11 cellular contexts compared by ENCODE assay signal in the genomic region with DNA sequence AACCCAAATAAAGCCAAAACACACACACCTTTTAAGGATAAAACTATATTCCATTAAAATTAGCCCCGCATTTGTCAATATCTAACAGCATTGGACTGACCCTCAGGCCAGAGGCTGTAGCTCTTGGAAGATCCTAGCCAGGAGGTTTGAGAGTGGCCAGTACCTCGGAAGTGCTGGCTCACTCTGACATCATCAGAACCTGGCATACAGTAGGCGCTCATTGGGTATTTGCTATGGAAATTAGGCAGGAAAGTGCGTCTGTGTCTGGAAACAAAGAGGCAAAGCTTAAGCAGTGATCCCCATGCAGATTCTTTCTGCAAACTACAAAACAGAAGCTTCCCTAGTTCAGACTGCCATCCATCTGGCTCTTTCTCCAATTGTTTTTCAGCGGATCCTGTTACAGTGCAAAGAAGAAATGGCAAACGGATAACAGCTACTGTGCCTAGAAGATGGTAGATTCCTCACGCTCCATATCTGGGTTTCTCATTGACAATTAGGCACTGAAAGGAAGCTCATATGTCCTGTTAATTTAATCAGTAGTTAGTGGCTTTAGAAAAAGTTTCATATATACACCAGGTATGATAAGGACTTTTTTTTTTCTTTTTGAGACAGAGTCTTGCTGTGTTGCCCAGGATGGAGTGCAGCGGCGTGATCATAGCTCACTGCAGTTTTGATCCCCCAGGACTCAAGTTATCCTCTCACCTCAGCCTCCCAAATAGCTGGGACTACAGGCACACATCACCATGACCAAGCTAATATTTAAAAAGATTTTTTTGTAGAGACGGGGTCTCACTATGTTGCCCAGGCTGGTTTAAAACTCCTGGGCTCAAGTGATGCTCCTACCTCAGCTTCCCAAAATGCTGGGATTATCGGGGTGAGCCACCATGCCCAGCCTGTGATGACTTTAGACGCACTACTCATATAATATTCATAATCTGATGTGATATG. TPM values are rescaled to one million over a fixed set of nuclear protein-coding genes. Genes with fewer than 3 reads are reported as not detected.
A peak's percentile ranks its signal among the peaks of the same experiment; 100 is the strongest.
DNase-seq lines count a peak whose midpoint lies in the region; ATAC-seq and TF ChIP-seq lines count a peak whose summit lies in the region.
"Had no signal": no experiment of that assay in that cellular context is flagged by ENCODE, and none has a peak within 500 bp of the region (broad histone marks: within the 10 kb centered on the region; RNA-seq: fewer than 3 reads in every experiment).

No MANE protein-coding gene starts in this region.

- peaks cover 59% of the 10 kb centered on the region for H3K4me1 ChIP-seq in CD4-positive, alpha-beta memory T cell (ENCODE audit: insufficient read depth, low read length)
- H3K4me1 ChIP-seq in HUES48 (ENCODE audit: control insufficient read depth, insufficient read depth, low read length) = peaks cover 26% of the 10 kb centered on the region
- H3K4me1 ChIP-seq in naive thymus-derived CD4-positive, alpha-beta T cell (ENCODE audit: control insufficient read depth in 2 of 2, insufficient read depth in 2 of 2, low read length in 2 of 2) = peaks cover 20 to 33% of the 10 kb centered on the region in 2 donors
- H3K4me1 ChIP-seq in mesenchymal stem cell (ENCODE audit: control insufficient read depth, insufficient read depth, low read depth, low read length) = peaks cover 2% of the 10 kb centered on the region
- peaks cover 0 to 22% (median 0%) of the 10 kb centered on the region in 12 donors for H3K4me1 ChIP-seq in heart left ventricle

- no peak for TF ChIP-seq CTCF in heart left ventricle (IDR thresholded peaks at IDR 0.05)

- no peak for ATAC-seq in naive thymus-derived CD4-positive, alpha-beta T cell
- ATAC-seq in heart left ventricle (no peak), Right ventricle myocardium inferior (no peak)

- H3K9me3 ChIP-seq in CD4-positive, alpha-beta memory T cell (ENCODE audit: control insufficient read depth in 1 of 2, low read length in 2 of 2) = no peaks in the 10 kb centered on the region
- H3K9me3 ChIP-seq in HUES48 (ENCODE audit: control insufficient read depth, insufficient read depth, low read length) = no peaks in the 10 kb centered on the region
- H3K9me3 ChIP-seq in naive thymus-derived CD4-positive, alpha-beta T cell (ENCODE audit: control insufficient read depth in 2 of 3, low read length in 3 of 3) = no peaks in the 10 kb centered on the region
- H3K9me3 ChIP-seq in mesenchymal stem cell (ENCODE audit: control insufficient read depth, low read length) = no peaks in the 10 kb centered on the region
- H3K9me3 ChIP-seq in heart left ventricle = no peaks in the 10 kb centered on the region

- no peak for TF ChIP-seq POLR2A in heart left ventricle (IDR thresholded peaks at IDR 0.05)

- no peaks in the 10 kb centered on the region for H3K79me1 ChIP-seq in mesenchymal stem cell (replicated peaks; ENCODE audit: low read length, poor library complexity, severe bottlenecking)

- no peak overlapping the region for H2BK5ac ChIP-seq in mesenchymal stem cell (ENCODE audit: low read depth, low read length, poor library complexity, severe bottlenecking)

- no peak overlapping the region for H2AFZ ChIP-seq in mesenchymal stem cell (ENCODE audit: low read depth, low read length)

- no peak overlapping the region for H4K91ac ChIP-seq in mesenchymal stem cell (ENCODE audit: low read length)

- no peak overlapping the region for H2AK5ac ChIP-seq in mesenchymal stem cell (ENCODE audit: low read length, severe bottlenecking)

- H3K36me3 ChIP-seq in CD4-positive, alpha-beta memory T cell (ENCODE audit: insufficient read depth, low read length) = peaks cover 5% of the 10 kb centered on the region
- peaks cover 38% of the 10 kb centered on the region for H3K36me3 ChIP-seq in HUES48 (ENCODE audit: control insufficient read depth, insufficient read depth, low read length)
- H3K36me3 ChIP-seq in naive thymus-derived CD4-positive, alpha-beta T cell (ENCODE audit: control insufficient read depth in 2 of 3, insufficient read depth in 3 of 3, low read length in 3 of 3) = peaks cover 0 to 12% (median 0%) of the 10 kb centered on the region in 3 experiments
- no peaks in the 10 kb centered on the region for H3K36me3 ChIP-seq in mesenchymal stem cell (ENCODE audit: control insufficient read depth in 1 of 2, insufficient read depth in 2 of 2, low read depth in 1 of 2, low read length in 2 of 2)
- H3K36me3 ChIP-seq in heart left ventricle = no peaks in the 10 kb centered on the region

- H3K27me3 Mint-ChIP-seq in CD4-positive, alpha-beta memory T cell = no peaks in the 10 kb centered on the region
- no peaks in the 10 kb centered on the region for H3K27me3 Mint-ChIP-seq in activated naive CD8-positive, alpha-beta T cell
- no peaks in the 10 kb centered on the region for H3K27me3 Mint-ChIP-seq in naive thymus-derived CD4-positive, alpha-beta T cell

- peak overlapping the region; percentile 90 for H3K27ac ChIP-seq in CD4-positive, alpha-beta memory T cell (ENCODE audit: low read depth, low read length)
- H3K27ac ChIP-seq in HUES48 (ENCODE audit: low read depth, low read length) = no peak overlapping the region
- peak overlapping the region; percentile 94 for H3K27ac ChIP-seq in naive thymus-derived CD4-positive, alpha-beta T cell (ENCODE audit: low read depth, low read length)
- no peak overlapping the region for H3K27ac ChIP-seq in mesenchymal stem cell (ENCODE audit: low read length, poor library complexity, severe bottlenecking)
- H3K27ac ChIP-seq in heart left ventricle = peak overlapping the region in 1 of 12 donors; percentile 84

- no peak overlapping the region for H3K23ac ChIP-seq in mesenchymal stem cell (ENCODE audit: low read length in 2 of 2)

- peak overlapping the region; percentile 93 to 99 (median 96) for H3K27ac Mint-ChIP-seq in CD4-positive, alpha-beta memory T cell
- peak overlapping the region; percentile 99 for H3K27ac Mint-ChIP-seq in activated naive CD8-positive, alpha-beta T cell
- peak overlapping the region; percentile 94 to 99 (median 98) for H3K27ac Mint-ChIP-seq in naive thymus-derived CD4-positive, alpha-beta T cell

- H3K14ac ChIP-seq in mesenchymal stem cell (ENCODE audit: low read length in 2 of 2) = no peak overlapping the region

- intact Hi-C loops in CD4-positive, alpha-beta memory T cell (cut with micrococcal nuclease) = no loop called here
- intact Hi-C loops in naive thymus-derived CD4-positive, alpha-beta T cell (cut with micrococcal nuclease) = loop anchor here (5.0 to 10.0 kb wide), 3 partner anchors 380 to 830 kb away; a partner anchor contains a TSS
- intact Hi-C loops in heart left ventricle (cut with DNase I) (loop anchor here in 5 of 10 donors (2.0 to 10.0 kb wide), 4 partner anchors 85 to 97 kb away; no protein-coding TSS in a partner anchor), Right ventricle myocardium inferior (cut with DNase I) (loop anchor here (10.0 kb wide), 1 partner anchor 93 kb away; no protein-coding TSS in a partner anchor)

- H3K4me2 ChIP-seq in mesenchymal stem cell (ENCODE audit: low read length, poor library complexity, severe bottlenecking) = no peak overlapping the region

- no peaks in the 10 kb centered on the region for H3K9me3 Mint-ChIP-seq in CD4-positive, alpha-beta memory T cell
- no peaks in the 10 kb centered on the region for H3K9me3 Mint-ChIP-seq in activated naive CD8-positive, alpha-beta T cell (ENCODE audit: low read depth)
- no peaks in the 10 kb centered on the region for H3K9me3 Mint-ChIP-seq in naive thymus-derived CD4-positive, alpha-beta T cell

- H3K18ac ChIP-seq in mesenchymal stem cell (ENCODE audit: low read depth in 1 of 2, low read length in 2 of 2) = no peak overlapping the region

- 88% methylated on average over 10 of the region's 12 CpGs for whole genome bisulfite sequencing in mesenchymal stem cell
- WGBS in heart left ventricle, 4 donors = 86 to 89% (median 87%) methylated on average over 12 of the region's 12 CpGs

- CTCF ChIA-PET in CD4-positive, alpha-beta memory T cell (lab: Charles Lee; ENCODE audit: partially characterized antibody) = interaction anchor here (0.8 to 6.5 kb wide), 25 partner anchors 7 to 171 kb away, joined by 3 to 106 read pairs (median 6); no protein-coding TSS in a partner anchor
- CTCF ChIA-PET in naive thymus-derived CD4-positive, alpha-beta T cell (lab: Charles Lee) = interaction anchor here (0.6 to 9.0 kb wide), 18 partner anchors 7 to 1015 kb away, joined by 3 to 206 read pairs (median 4); no protein-coding TSS in a partner anchor

- no peak overlapping the region for H2BK120ac ChIP-seq in mesenchymal stem cell (ENCODE audit: low read depth, low read length)

- H3K4me1 Mint-ChIP-seq in CD4-positive, alpha-beta memory T cell = peaks cover 37 to 85% (median 55%) of the 10 kb centered on the region in 4 donors
- peaks cover 67% of the 10 kb centered on the region for H3K4me1 Mint-ChIP-seq in activated naive CD8-positive, alpha-beta T cell (ENCODE audit: low read depth)
- peaks cover 33 to 70% (median 57%) of the 10 kb centered on the region in 7 donors for H3K4me1 Mint-ChIP-seq in naive thymus-derived CD4-positive, alpha-beta T cell

- H3K4me3 ChIP-seq in CD4-positive, alpha-beta memory T cell (ENCODE audit: low read length in 2 of 2) = peak overlapping the region; percentile 62 to 83
- peak overlapping the region; percentile 92 for H3K4me3 ChIP-seq in HUES48 (ENCODE audit: low read depth, low read length)
- peak overlapping the region; percentile 88 for H3K4me3 ChIP-seq in naive thymus-derived CD4-positive, alpha-beta T cell (ENCODE audit: low read length)
- no peak overlapping the region for H3K4me3 ChIP-seq in mesenchymal stem cell (ENCODE audit: insufficient read depth in 1 of 2, low read depth in 1 of 2, low read length in 2 of 2)
- peak overlapping the region in 1 of 12 donors; percentile 70 for H3K4me3 ChIP-seq in heart left ventricle

- H3K36me3 Mint-ChIP-seq in CD4-positive, alpha-beta memory T cell = peaks cover 41 to 64% of the 10 kb centered on the region in 2 donors
- H3K36me3 Mint-ChIP-seq in activated naive CD8-positive, alpha-beta T cell = peaks cover 38% of the 10 kb centered on the region
- peaks cover 3 to 66% (median 34%) of the 10 kb centered on the region in 5 donors for H3K36me3 Mint-ChIP-seq in naive thymus-derived CD4-positive, alpha-beta T cell

- H2BK15ac ChIP-seq in mesenchymal stem cell (ENCODE audit: low read depth, poor library complexity, severe bottlenecking) = no peak overlapping the region

- H3K27me3 ChIP-seq in CD4-positive, alpha-beta memory T cell (ENCODE audit: insufficient read depth, low read length) = no peaks in the 10 kb centered on the region
- H3K27me3 ChIP-seq in HUES48 (ENCODE audit: control insufficient read depth, insufficient read depth, low read length) = peaks cover 13% of the 10 kb centered on the region
- no peaks in the 10 kb centered on the region for H3K27me3 ChIP-seq in naive thymus-derived CD4-positive, alpha-beta T cell (ENCODE audit: control insufficient read depth in 2 of 2, insufficient read depth in 2 of 2, low read length in 2 of 2)
- H3K27me3 ChIP-seq in mesenchymal stem cell (ENCODE audit: control insufficient read depth in 1 of 2, insufficient read depth in 1 of 2, low read length in 2 of 2) = peaks cover 18 to 53% of the 10 kb centered on the region in 2 experiments
- H3K27me3 ChIP-seq in heart left ventricle = peaks cover 0 to 63% (median 30%) of the 10 kb centered on the region in 9 donors

- H4K8ac ChIP-seq in mesenchymal stem cell (ENCODE audit: low read length) = no peak overlapping the region

- H2BK12ac ChIP-seq in mesenchymal stem cell (ENCODE audit: low read length in 2 of 2) = no peak overlapping the region

- DNase-seq in CD4-positive, alpha-beta memory T cell = peak in 1 of 5 donors; percentile 51
- DNase-seq in naive thymus-derived CD4-positive, alpha-beta T cell = peak in 1 of 9 donors; percentile 45
- DNase-seq in HuH-7 (ENCODE audit: low spot score) = no peak
- DNase-seq in mesenchymal stem cell = no peak
- DNase-seq in heart left ventricle = no peak
- DNase-seq in Right ventricle myocardium inferior (ENCODE audit: missing footprints) = no peak
- DNase-seq: foreskin fibroblast, NCI-H1105, SW 1271 had no signal

- peak overlapping the region; percentile 90 to 99 (median 94) for H3K4me3 Mint-ChIP-seq in CD4-positive, alpha-beta memory T cell
- peak overlapping the region; percentile 99 for H3K4me3 Mint-ChIP-seq in activated naive CD8-positive, alpha-beta T cell
- peak overlapping the region; percentile 86 to 99 (median 93) for H3K4me3 Mint-ChIP-seq in naive thymus-derived CD4-positive, alpha-beta T cell

- no peak overlapping the region for H3K4ac ChIP-seq in mesenchymal stem cell (ENCODE audit: low read depth in 1 of 2, low read length in 2 of 2)

- 0 out of 2 replicates have a peak overlapping the region, but pooled peaks have one; percentile 34 for H3K9ac ChIP-seq in HUES48 (ENCODE audit: low read depth, low read length)
- no peak overlapping the region for H3K9ac ChIP-seq in mesenchymal stem cell (ENCODE audit: low read length)

- POLR2A ChIA-PET in CD4-positive, alpha-beta memory T cell (lab: Charles Lee; ENCODE audit: partially characterized antibody) = interaction anchor here (1.0 to 12.4 kb wide), 23 partner anchors 12 to 413 kb away, joined by 3 to 355 read pairs (median 10); no protein-coding TSS in a partner anchor
- POLR2A ChIA-PET in naive thymus-derived CD4-positive, alpha-beta T cell (lab: Charles Lee) = interaction anchor here (0.6 to 10.5 kb wide), 14 partner anchors 16 to 532 kb away, joined by 3 to 378 read pairs (median 4); no protein-coding TSS in a partner anchor

RNA-seq across cellular contexts. Expression of a gene that starts 1.9 kb away (rescaled TPM):
- 10 to 100 TPM; 70.5 to 71.5 TPM for total RNA-seq in CD4-positive, alpha-beta memory T cell
- 10 to 100 TPM; 45.0 to 77.1 TPM for polyA plus RNA-seq in CD4-positive, alpha-beta memory T cell
- total RNA-seq in naive thymus-derived CD4-positive, alpha-beta T cell = 10 to 100 TPM; 45.9 to 68.3 (median 65.8) TPM
- polyA plus RNA-seq in naive thymus-derived CD4-positive, alpha-beta T cell = 10 to 100 TPM; 44.3 to 74.5 TPM
- 0.21 TPM for polyA plus RNA-seq in mesenchymal stem cell (2013, experiment 1 of 2)
- 0.21 TPM for polyA plus RNA-seq in mesenchymal stem cell (2013, experiment 2 of 2)
- total RNA-seq in heart left ventricle (1 to 10 TPM in 1 of 9 donors, under 1 TPM in 7, not detected in 1; 0.06 to 2.0 (median 0.17) TPM), Right ventricle myocardium inferior (0.16 TPM)
- under 1 TPM; 0.04 TPM for polyA plus RNA-seq in heart left ventricle

Comparison
In these comparisons a context has a peak if more than half of its experiments do, and no peak if none do; other contexts are left out.
1. H3K27ac ChIP-seq: peak in CD4-positive, alpha-beta memory T cell (single experiment) and naive thymus-derived CD4-positive, alpha-beta T cell (single experiment); none in HUES48 (single experiment) and mesenchymal stem cell (single experiment).
2. H3K4me3 ChIP-seq: peak in CD4-positive, alpha-beta memory T cell (2 of 2), HUES48 (single experiment) and naive thymus-derived CD4-positive, alpha-beta T cell (single experiment); none in mesenchymal stem cell (0 of 2).
3. RNA of a gene that starts 1.9 kb away (total RNA-seq): 70.5 to 71.5 TPM in CD4-positive, alpha-beta memory T cell and 45.9 to 68.3 TPM in naive thymus-derived CD4-positive, alpha-beta T cell; 0.16 TPM in Right ventricle myocardium inferior (single experiment) and 0.06 to 2.0 TPM in heart left ventricle; every median in the first group is over 10 times any median in the second.
4. Peak in every context shown above with its lines, with median percentiles within 50 percentile points of each other: H3K27ac Mint-ChIP-seq and H3K4me3 Mint-ChIP-seq.